8 cellular contexts compared by ENCODE assay signal in genomic region chr1:24830680-24831272, GRCh38.
DNase-seq lines count a peak whose midpoint lies in the region; ATAC-seq and TF ChIP-seq lines count a peak whose summit lies in the region.

No MANE protein-coding gene starts in this region.

- H2AFZ ChIP-seq in GM23338, result no peak overlapping the region

- H3K4me1 Mint-ChIP-seq in GM23338, result peaks cover 13% of the 10 kb centered on the region; the same call in 2 of the 3 replicates

- no peaks in the 10 kb centered on the region for H3K36me3 ChIP-seq in GM23338 (ENCODE audit: insufficient read depth)
- H3K36me3 ChIP-seq in stomach, result no peaks in the 10 kb centered on the region

- no peak overlapping the region for H3K4me2 ChIP-seq in GM23338

- peaks cover 42% of the 10 kb centered on the region for H4K20me1 ChIP-seq in GM23338 (replicated peaks; ENCODE audit: insufficient read depth)

- no peaks in the 10 kb centered on the region for H3K27me3 Mint-ChIP-seq in GM23338 (ENCODE audit: insufficient read depth, low read depth, poor library complexity)

- TF ChIP-seq CTCF in GM23338 (conservative IDR thresholded peaks at IDR 0.05; ENCODE audit: low read depth in 2 of 2) (peak; percentile 68 to 92), stomach (IDR thresholded peaks at IDR 0.05) (peak in 5 of 7 experiments; percentile 27 to 82 (median 67))

- H3K27me3 ChIP-seq in GM23338 (ENCODE audit: insufficient read depth) (no peaks in the 10 kb centered on the region), stomach (no peaks in the 10 kb centered on the region)

- no peak overlapping the region for H3K4me3 Mint-ChIP-seq in GM23338

- H3K4me3 ChIP-seq in GM23338 (no peak overlapping the region), stomach (no peak overlapping the region)

- no peak for TF ChIP-seq EP300 in stomach (IDR thresholded peaks at IDR 0.05)

- peak; percentile 78 for ATAC-seq in GM23338

- intact Hi-C loops in stomach (cut with DNase I; ENCODE audit: low total_unique reads), result no loop called here

- H3F3A ChIP-seq in GM23338 (replicated peaks; ENCODE audit: low read depth), result no peaks in the 10 kb centered on the region

- no peaks in the 10 kb centered on the region for H3K9me2 ChIP-seq in GM23338 (ENCODE audit: insufficient read depth)

- H3K9me3 Mint-ChIP-seq in GM23338, result no peaks in the 10 kb centered on the region; the same call in 2 of the 3 replicates

- no peaks in the 10 kb centered on the region for H3K4me1 ChIP-seq in GM23338 (ENCODE audit: insufficient read depth)
- H3K4me1 ChIP-seq in stomach, result peaks cover 6 to 65% (median 32%) of the 10 kb centered on the region in 4 donors

- 50 to 63% (median 59%) methylated on average over 3 of the region's 3 CpGs for WGBS in stomach, 5 donors

- peaks cover 68% of the 10 kb centered on the region for H3K79me2 ChIP-seq in GM23338 (replicated peaks; ENCODE audit: insufficient read depth)

- no peak for TF ChIP-seq POLR2A in stomach (IDR thresholded peaks at IDR 0.05)

- peaks cover 15% of the 10 kb centered on the region; the same call in 2 of the 3 replicates for H3K36me3 Mint-ChIP-seq in GM23338 (ENCODE audit: low read depth)

- no peak overlapping the region for H3K27ac Mint-ChIP-seq in GM23338

- DNase-seq in Ammon's horn (ENCODE audit: low spot score) (peak; percentile 80), GM23338 (ENCODE audit: low spot score) (peak; percentile 82), NCI-H2196 treated with DMSO at 0.1 percent for 48 hours (lab: John Stamatoyannopoulos, UW; ENCODE audit: unreplicated experiment) (peak; percentile 61), astrocyte of the hippocampus (ENCODE audit: low read depth, low spot score) (peak; percentile 75), iPS-NIHi11 (ENCODE audit: low spot score) (peak; percentile 51), stomach (no peak), occipital lobe (lab: John Stamatoyannopoulos, UW) (no peak)
- DNase-seq in stimulated activated CD4-positive, alpha-beta T cell treated with anti-CD3 and anti-CD28 coated beads, Interleukin-4, amount 100 ng/mL, for 24 hours, result no peak

- H3K27ac ChIP-seq in GM23338 (ENCODE audit: low read depth), result no peak overlapping the region
- peak overlapping the region in 1 of 5 donors; percentile 41 for H3K27ac ChIP-seq in stomach

- no peaks in the 10 kb centered on the region for H3K9me3 ChIP-seq in stomach

TF ChIP-seq in GM23338, 12 proteins besides CTCF, POLR2A, EP300 and RAD21:
- TF ChIP-seq ZNF114 (CRISPR knock-in tag; IDR thresholded peaks at IDR 0.05), result no peak
- no peak for TF ChIP-seq REST (IDR thresholded peaks at IDR 0.05; ENCODE audit: unreplicated experiment)
- no peak for TF ChIP-seq CREB1 (CRISPR knock-in tag; IDR thresholded peaks at IDR 0.05; ENCODE audit: low read depth)
- no peak for TF ChIP-seq NANOG (IDR thresholded peaks at IDR 0.05; ENCODE audit: borderline replicate concordance)
- TF ChIP-seq ETS1 (IDR thresholded peaks at IDR 0.05), result no peak
- no peak for TF ChIP-seq EZH2phosphoT487 (IDR thresholded peaks at IDR 0.05; ENCODE audit: unreplicated experiment)
- TF ChIP-seq ZNF331 (CRISPR knock-in tag; IDR thresholded peaks at IDR 0.05; ENCODE audit: low read depth), result no peak
- TF ChIP-seq STAT1 (IDR thresholded peaks at IDR 0.05; ENCODE audit: unreplicated experiment), result no peak
- no peak for TF ChIP-seq POLR2AphosphoS5 (IDR thresholded peaks at IDR 0.05; ENCODE audit: low read depth)

Comparison
In these comparisons a context has a peak if more than half of its experiments do, and no peak if none do; other contexts are left out.
1. DNase-seq: peak in Ammon's horn (single experiment), GM23338 (single experiment), NCI-H2196 treated with DMSO at 0.1 percent for 48 hours (single experiment), astrocyte of the hippocampus (single experiment) and iPS-NIHi11 (single experiment); none in stomach (single experiment), occipital lobe (single experiment) and stimulated activated CD4-positive, alpha-beta T cell treated with anti-CD3 and anti-CD28 coated beads, Interleukin-4, amount 100 ng/mL, for 24 hours (single experiment).